10 cellular contexts compared by ENCODE assay signal in genomic region chr17:44362479-44362963, GRCh38. TPM values are rescaled to one million over a fixed set of nuclear protein-coding genes. Genes with fewer than 3 reads are reported as not detected.
DNase-seq lines count a peak whose midpoint lies in the region; ATAC-seq, FAIRE-seq and TF ChIP-seq lines count a peak whose summit lies in the region.
"Had no signal": no experiment of that assay in that cellular context is flagged by ENCODE, and none has a peak within 500 bp of the region (broad histone marks: within the 10 kb centered on the region; RNA-seq: fewer than 3 reads in every experiment).

No MANE protein-coding gene starts in this region.

- TF ChIP-seq CTCF in astrocyte of the cerebellum (IDR thresholded peaks at IDR 0.05; ENCODE audit: low read depth, low read length, missing control alignments) (no peak), keratinocyte (optimal IDR thresholded peaks at IDR 0.05 in 1 of 3, IDR thresholded peaks at IDR 0.05 in 1 of 3, conservative IDR thresholded peaks at IDR 0.05 in 1 of 3; ENCODE audit: extremely low read depth in 1 of 3, insufficient read depth in 2 of 3, low read length in 3 of 3) (no peak), suprapubic skin (IDR thresholded peaks at IDR 0.05) (no peak)

- H3K9ac ChIP-seq in keratinocyte (ENCODE audit: control insufficient read depth, extremely low read depth, insufficient read depth, low read length), result no peak overlapping the region

- peak overlapping the region; percentile 86 for H3K4me2 ChIP-seq in keratinocyte (ENCODE audit: control insufficient read depth, extremely low read depth, insufficient read depth, low read depth, low read length)

- no peak for FAIRE-seq in keratinocyte (lab: Jason Lieb, UNC)

- H3K4me3 ChIP-seq in astrocyte of the cerebellum (ENCODE audit: low read depth, low read length), result peak overlapping the region; percentile 80
- H3K4me3 ChIP-seq in keratinocyte (ENCODE audit: control insufficient read depth in 2 of 3, extremely low read depth in 1 of 3, insufficient read depth in 2 of 3, low read depth in 1 of 3, low read length in 3 of 3), result peak overlapping the region in 1 of 3 experiments; percentile 54
- peak overlapping the region; percentile 83 for H3K4me3 ChIP-seq in suprapubic skin

- H4K20me1 ChIP-seq in keratinocyte (ENCODE audit: control insufficient read depth, extremely low read depth, insufficient read depth, low read length), result no peaks in the 10 kb centered on the region

- ATAC-seq in GM21381 (IDR thresholded peaks at IDR 0.05; ENCODE audit: unreplicated experiment), result no peak

- H3K4me1 ChIP-seq in keratinocyte (ENCODE audit: control insufficient read depth, extremely low read depth, insufficient read depth, low read length), result no peaks in the 10 kb centered on the region
- H3K4me1 ChIP-seq in suprapubic skin, result peaks cover 23% of the 10 kb centered on the region

- DNase-seq in NCI-H2227 (lab: John Stamatoyannopoulos, UW; ENCODE audit: unreplicated experiment) (peak; percentile 47), NCI-H2227 treated with DMSO at 0.1 percent for 48 hours (lab: John Stamatoyannopoulos, UW) (no peak), astrocyte of the cerebellum (ENCODE audit: low read depth) (no peak), keratinocyte (ENCODE audit: low read depth, low spot score) (no peak), suprapubic skin (ENCODE audit: low spot score in 2 of 2) (peak; percentile 65 to 69), MV-4-11 (lab: John Stamatoyannopoulos, UW) (no peak), dedifferentiated amniotic fluid mesenchymal stem cell (ENCODE audit: extremely low spot score) (no peak)
- DNase-seq: 8988T; stimulated activated CD4-positive, alpha-beta T cell treated with anti-CD3 and anti-CD28 coated beads, Interleukin-2, amount 100 ng/mL, for 24 hours had no signal

- dilution Hi-C loops in keratinocyte (cut with MboI; ENCODE audit: extremely low pct_ligation_motif_present, low sequenced_read_pairs), result no loop called here

- H3K36me3 ChIP-seq in keratinocyte (ENCODE audit: control insufficient read depth in 2 of 2, extremely low read depth in 1 of 2, insufficient read depth in 2 of 2, low read length in 2 of 2) (no peaks in the 10 kb centered on the region), suprapubic skin (no peaks in the 10 kb centered on the region)

- no peaks in the 10 kb centered on the region for H3K79me2 ChIP-seq in keratinocyte (ENCODE audit: control insufficient read depth, insufficient read depth, low read length)

- in situ Hi-C loops in astrocyte of the cerebellum (cut with HindIII; ENCODE audit: low sequenced_read_pairs), result loop anchor here (25.0 kb wide), 1 partner anchor 275 kb away; no protein-coding TSS in a partner anchor

- WGBS in suprapubic skin, result 21% methylated on average over 5 of the region's 11 CpGs

- no peak for TF ChIP-seq EP300 in suprapubic skin (IDR thresholded peaks at IDR 0.05)

- TF ChIP-seq POLR2A in suprapubic skin (IDR thresholded peaks at IDR 0.05), result no peak

- no peaks in the 10 kb centered on the region for H3K9me1 ChIP-seq in keratinocyte (ENCODE audit: control insufficient read depth, extremely low read depth, insufficient read depth, low read length)

- no peaks in the 10 kb centered on the region for H3K9me3 ChIP-seq in keratinocyte (ENCODE audit: control insufficient read depth, low read depth, low read length)
- no peaks in the 10 kb centered on the region for H3K9me3 ChIP-seq in suprapubic skin

- H3K27ac ChIP-seq in keratinocyte (ENCODE audit: control insufficient read depth, insufficient read depth, low read length) (no peak overlapping the region), suprapubic skin (no peak overlapping the region)

- peaks cover 24% of the 10 kb centered on the region for H3K27me3 ChIP-seq in keratinocyte (ENCODE audit: control insufficient read depth, extremely low read depth, insufficient read depth, low read length)
- H3K27me3 ChIP-seq in suprapubic skin, result peaks cover 9% of the 10 kb centered on the region

- no peak overlapping the region for H2AFZ ChIP-seq in keratinocyte (ENCODE audit: control insufficient read depth, low read length)

RNA-seq across cellular contexts. Expression of gene FAM171A2, which starts 1.1 kb away (rescaled TPM):
- polyA plus RNA-seq in keratinocyte, result 0.35 to 0.95 TPM (median 0.37 TPM) in 3 replicates
- not detected for polyA plus RNA-seq in keratinocyte (2011; ENCODE audit: low read depth)
- polyA plus RNA-seq in keratinocyte (2011; cell fraction: cytosol; rRNA removed), result 0.28 and 0.84 TPM in 2 replicates
- 0.94 and 1.6 TPM in 2 replicates for polyA plus RNA-seq in keratinocyte (2011; cell fraction: nucleus; rRNA removed)
- 0.72 and 1.0 TPM in 2 replicates for polyA plus RNA-seq in keratinocyte (2012; ENCODE audit: low replicate concordance)
- polyA minus RNA-seq in keratinocyte, result 0.38 to 1.7 TPM (median 0.53 TPM) in 3 replicates
- polyA minus RNA-seq in keratinocyte (2011; cell fraction: cytosol; rRNA and poly(A)+ RNA removed), result 0.58 TPM
- polyA minus RNA-seq in keratinocyte (2011; cell fraction: nucleus; rRNA and poly(A)+ RNA removed), result 2.1 and 2.6 TPM in 2 replicates
- 1 to 10 TPM; 1.2 to 2.6 (median 1.5) TPM for total RNA-seq in suprapubic skin

RNA-seq across cellular contexts. Expression of gene GRN, which starts 17.4 kb away (rescaled TPM):
- 179 to 316 TPM (median 274 TPM) in 3 replicates for polyA plus RNA-seq in keratinocyte
- 101 TPM for polyA plus RNA-seq in keratinocyte (2011; ENCODE audit: low read depth)
- polyA plus RNA-seq in keratinocyte (2011; cell fraction: cytosol; rRNA removed), result 328 and 700 TPM in 2 replicates
- 1,175 and 2,003 TPM in 2 replicates for polyA plus RNA-seq in keratinocyte (2011; cell fraction: nucleus; rRNA removed)
- polyA plus RNA-seq in keratinocyte (2012; ENCODE audit: low replicate concordance), result 414 and 541 TPM in 2 replicates
- 269 to 862 TPM (median 302 TPM) in 3 replicates for polyA minus RNA-seq in keratinocyte
- 973 TPM for polyA minus RNA-seq in keratinocyte (2011; cell fraction: cytosol; rRNA and poly(A)+ RNA removed)
- 1,084 and 1,350 TPM in 2 replicates for polyA minus RNA-seq in keratinocyte (2011; cell fraction: nucleus; rRNA and poly(A)+ RNA removed)
- total RNA-seq in suprapubic skin, result 100 to 1,000 TPM; 294 to 451 (median 340) TPM

RNA-seq across cellular contexts. Expression of gene ITGA2B, which starts 26.9 kb away (rescaled TPM):
- polyA plus RNA-seq in keratinocyte, result 0.06 TPM in 1 of 3 replicates, not detected in the others
- not detected for polyA plus RNA-seq in keratinocyte (2011; ENCODE audit: low read depth)
- polyA plus RNA-seq in keratinocyte (2011; cell fraction: cytosol; rRNA removed), result not detected in 2 replicates
- 0.09 and 0.11 TPM in 2 replicates for polyA plus RNA-seq in keratinocyte (2011; cell fraction: nucleus; rRNA removed)
- polyA plus RNA-seq in keratinocyte (2012; ENCODE audit: low replicate concordance), result 0.07 TPM in 1 of 2 replicates, not detected in the other
- polyA minus RNA-seq in keratinocyte, result not detected in 3 replicates
- not detected for polyA minus RNA-seq in keratinocyte (2011; cell fraction: cytosol; rRNA and poly(A)+ RNA removed)
- polyA minus RNA-seq in keratinocyte (2011; cell fraction: nucleus; rRNA and poly(A)+ RNA removed), result 0.54 TPM in 1 of 2 replicates, not detected in the other
- under 1 TPM in 2 of 4 donors, not detected in 2; 0.45 to 0.48 TPM for total RNA-seq in suprapubic skin

RNA-seq across cellular contexts. Expression of gene SLC25A39, which starts 37.9 kb away (rescaled TPM):
- polyA plus RNA-seq in keratinocyte, result 108 to 170 TPM (median 149 TPM) in 3 replicates
- polyA plus RNA-seq in keratinocyte (2011; ENCODE audit: low read depth), result 47.7 TPM
- 86.8 and 178 TPM in 2 replicates for polyA plus RNA-seq in keratinocyte (2011; cell fraction: cytosol; rRNA removed)
- 160 and 203 TPM in 2 replicates for polyA plus RNA-seq in keratinocyte (2011; cell fraction: nucleus; rRNA removed)
- 183 and 186 TPM in 2 replicates for polyA plus RNA-seq in keratinocyte (2012; ENCODE audit: low replicate concordance)
- 72.4 to 219 TPM (median 104 TPM) in 3 replicates for polyA minus RNA-seq in keratinocyte
- 169 TPM for polyA minus RNA-seq in keratinocyte (2011; cell fraction: cytosol; rRNA and poly(A)+ RNA removed)
- polyA minus RNA-seq in keratinocyte (2011; cell fraction: nucleus; rRNA and poly(A)+ RNA removed), result 47.5 and 57.8 TPM in 2 replicates
- total RNA-seq in suprapubic skin, result 100 to 1,000 TPM in 3 of 4 donors, 10 to 100 TPM in 1; 94.9 to 132 (median 111) TPM

RNA-seq across cellular contexts. Expression of gene RUNDC3A, which starts 54.1 kb away (rescaled TPM):
- 1.1 to 3.7 TPM (median 1.6 TPM) in 3 replicates for polyA plus RNA-seq in keratinocyte
- polyA plus RNA-seq in keratinocyte (2011; ENCODE audit: low read depth), result 6.9 TPM
- 2.1 and 4.2 TPM in 2 replicates for polyA plus RNA-seq in keratinocyte (2011; cell fraction: cytosol; rRNA removed)
- polyA plus RNA-seq in keratinocyte (2011; cell fraction: nucleus; rRNA removed), result 7.4 and 9.3 TPM in 2 replicates
- polyA plus RNA-seq in keratinocyte (2012; ENCODE audit: low replicate concordance), result 1.1 and 13.2 TPM in 2 replicates
- polyA minus RNA-seq in keratinocyte, result 1.6 to 3.3 TPM (median 2.2 TPM) in 3 replicates
- polyA minus RNA-seq in keratinocyte (2011; cell fraction: cytosol; rRNA and poly(A)+ RNA removed), result 3.3 TPM
- polyA minus RNA-seq in keratinocyte (2011; cell fraction: nucleus; rRNA and poly(A)+ RNA removed), result 2.4 and 2.7 TPM in 2 replicates
- 10 to 100 TPM; 12.6 to 22.0 (median 14.7) TPM for total RNA-seq in suprapubic skin

Comparison
In these comparisons a context has a peak if more than half of its experiments do, and no peak if none do; other contexts are left out.
1. DNase-seq: peak in NCI-H2227 (single experiment) and suprapubic skin (2 of 2); none in NCI-H2227 treated with DMSO at 0.1 percent for 48 hours (single experiment), astrocyte of the cerebellum (single experiment), keratinocyte (single experiment), MV-4-11 (single experiment) and dedifferentiated amniotic fluid mesenchymal stem cell (single experiment).